ENCODE assay signal across 10 cellular contexts in genomic region chr14:69048456-69048855, GRCh38.
A peak's percentile ranks its signal among the peaks of the same experiment; 100 is the strongest.
DNase-seq lines count a peak whose midpoint lies in the region; ATAC-seq and TF ChIP-seq lines count a peak whose summit lies in the region.
"Had no signal": no experiment of that assay in that cellular context is flagged by ENCODE, and none has a peak within 500 bp of the region (broad histone marks: within the 10 kb centered on the region; RNA-seq: fewer than 3 reads in every experiment).

No MANE protein-coding gene starts in this region.

- intact Hi-C loops in Calu3 (cut with micrococcal nuclease; ENCODE audit: unreplicated experiment), result no loop called here

- DNase-seq in Calu3 (peak; percentile 53), left lobe of liver (ENCODE audit: low spot score) (peak; percentile 75), EL (no peak), globus pallidus (ENCODE audit: low spot score) (no peak), germinal center (ENCODE audit: low spot score) (no peak)
- DNase-seq in Jurkat, Clone E6-1 (ENCODE audit: low read depth, low spot score), result peak; percentile 39

- CTCF ChIA-PET in Calu3 (lab: Charles Lee), result no interaction called here

- H3K27ac Mint-ChIP-seq in Calu3 (ENCODE audit: unreplicated experiment), result no peak overlapping the region
- H3K27ac Mint-ChIP-seq in activated T-helper 17 cell treated with anti-CD3 and anti-CD28 coated beads, Interleukin-2, amount 50 U/mL, for 72 hours, result no peak overlapping the region
- H3K27ac Mint-ChIP-seq: dendritic cell treated with granulocyte-macrophage colony-stimulating factor and Interleukin-4, amounts not matched to agents 40 ng/mL and 50 ng/mL, for 4 days had no signal

- peaks cover 17% of the 10 kb centered on the region for H3K4me1 Mint-ChIP-seq in Calu3 (ENCODE audit: low read depth, unreplicated experiment)
- H3K4me1 Mint-ChIP-seq in activated T-helper 17 cell treated with anti-CD3 and anti-CD28 coated beads, Interleukin-2, amount 50 U/mL, for 72 hours, result peaks cover 5% of the 10 kb centered on the region

- no peaks in the 10 kb centered on the region for H3K36me3 Mint-ChIP-seq in Calu3 (ENCODE audit: insufficient read depth, unreplicated experiment)
- peaks cover 15% of the 10 kb centered on the region for H3K36me3 Mint-ChIP-seq in activated T-helper 17 cell treated with anti-CD3 and anti-CD28 coated beads, Interleukin-2, amount 50 U/mL, for 72 hours (ENCODE audit: low read depth)

- peak; percentile 45 for ATAC-seq in activated T-helper 17 cell treated with anti-CD3 and anti-CD28 coated beads, Interleukin-2, amount 50 U/mL, for 72 hours (replicated peaks)
- ATAC-seq in left lobe of liver, result peak; percentile 47
- no peak for ATAC-seq in GM21576 (IDR thresholded peaks at IDR 0.05; ENCODE audit: unreplicated experiment)

- no peak for TF ChIP-seq CTCF in Calu3 (IDR thresholded peaks at IDR 0.05; ENCODE audit: unreplicated experiment)

- H3K4me3 Mint-ChIP-seq in Calu3 (ENCODE audit: low read depth, unreplicated experiment), result no peak overlapping the region
- H3K4me3 Mint-ChIP-seq in activated T-helper 17 cell treated with anti-CD3 and anti-CD28 coated beads, Interleukin-2, amount 50 U/mL, for 72 hours, result no peak overlapping the region
- H3K4me3 Mint-ChIP-seq: dendritic cell treated with granulocyte-macrophage colony-stimulating factor and Interleukin-4, amounts not matched to agents 40 ng/mL and 50 ng/mL, for 4 days had no signal

- BruUV-seq in Calu3 (replicated peaks; lab: Mats Ljungman, UMichigan), result no TSS peak

- no peaks in the 10 kb centered on the region for H3K27me3 Mint-ChIP-seq in Calu3 (ENCODE audit: unreplicated experiment)
- no peaks in the 10 kb centered on the region for H3K27me3 Mint-ChIP-seq in activated T-helper 17 cell treated with anti-CD3 and anti-CD28 coated beads, Interleukin-2, amount 50 U/mL, for 72 hours
- H3K27me3 Mint-ChIP-seq: dendritic cell treated with granulocyte-macrophage colony-stimulating factor and Interleukin-4, amounts not matched to agents 40 ng/mL and 50 ng/mL, for 4 days had no signal

- no peak overlapping the region for H3K4me3 ChIP-seq in Jurkat, Clone E6-1 (ENCODE audit: low read length)
- H3K4me3 ChIP-seq: ovary had no signal

- H3K9me3 Mint-ChIP-seq in Calu3 (ENCODE audit: low read depth, unreplicated experiment), result no peaks in the 10 kb centered on the region
- no peaks in the 10 kb centered on the region for H3K9me3 Mint-ChIP-seq in activated T-helper 17 cell treated with anti-CD3 and anti-CD28 coated beads, Interleukin-2, amount 50 U/mL, for 72 hours
- H3K9me3 Mint-ChIP-seq: dendritic cell treated with granulocyte-macrophage colony-stimulating factor and Interleukin-4, amounts not matched to agents 40 ng/mL and 50 ng/mL, for 4 days had no signal

Comparison
In these comparisons a context has a peak if more than half of its experiments do, and no peak if none do; other contexts are left out.
1. DNase-seq: peak in Calu3 (single experiment), Jurkat, Clone E6-1 (single experiment) and left lobe of liver (single experiment); none in EL (single experiment), globus pallidus (single experiment) and germinal center (single experiment).